In the genomic region with DNA sequence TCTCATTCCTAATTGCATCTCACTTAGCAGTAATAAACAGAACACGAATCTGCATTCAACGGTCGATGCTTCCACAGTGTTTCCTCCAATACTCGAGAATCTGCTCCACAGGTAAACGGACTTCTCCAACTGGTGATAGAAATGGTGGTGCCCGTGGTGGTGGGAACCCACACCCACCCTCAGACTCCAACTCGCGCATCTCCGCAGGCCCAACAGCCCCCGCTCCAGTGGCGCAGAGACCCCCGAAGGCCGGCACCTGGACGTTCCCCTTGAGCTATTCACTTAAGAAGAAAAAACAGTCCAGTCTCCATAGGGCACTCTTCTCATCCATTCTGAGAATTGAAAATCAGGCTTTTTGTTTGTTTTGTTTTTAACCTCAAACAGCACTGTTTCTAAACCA, we compare ENCODE assay signal across 22 cellular contexts. TPM values are rescaled to one million over a fixed set of nuclear protein-coding genes. Genes with fewer than 3 reads are reported as not detected.
DNase-seq lines count a peak whose midpoint lies in the region; ATAC-seq and TF ChIP-seq lines count a peak whose summit lies in the region.
"Had no signal": no experiment of that assay in that cellular context is flagged by ENCODE, and none has a peak within 500 bp of the region (broad histone marks: within the 10 kb centered on the region; RNA-seq: fewer than 3 reads in every experiment).

No MANE protein-coding gene starts in this region.

- TF ChIP-seq CTCF in breast epithelium (IDR thresholded peaks at IDR 0.05), result no peak

- H3K4me1 ChIP-seq in breast epithelium, result peaks cover 0 to 1% of the 10 kb centered on the region in 2 donors
- H3K4me1 ChIP-seq in mesendoderm (ENCODE audit: control insufficient read depth, low read depth, low read length), result no peaks in the 10 kb centered on the region

- peaks cover 46% of the 10 kb centered on the region for H3K27me3 Mint-ChIP-seq in activated CD8-positive, alpha-beta memory T cell treated with anti-CD3 and anti-CD28 coated beads, Interleukin-2, amount 10 ng/mL, durations not matched to agents 7 days and 5 days
- peaks cover 9% of the 10 kb centered on the region for H3K27me3 Mint-ChIP-seq in IgD-negative memory B cell
- no peaks in the 10 kb centered on the region for H3K27me3 Mint-ChIP-seq in effector memory CD8-positive, alpha-beta T cell

- no peak overlapping the region for H3K56ac ChIP-seq in mesendoderm (ENCODE audit: low read length)

- H3K4ac ChIP-seq in mesendoderm (ENCODE audit: low read depth, low read length), result no peak overlapping the region

- no peak overlapping the region for H4K8ac ChIP-seq in mesendoderm (ENCODE audit: low read depth, low read length)

- no peak overlapping the region for H2BK5ac ChIP-seq in mesendoderm (ENCODE audit: low read length)

- no peak overlapping the region for H3K9ac ChIP-seq in mesendoderm (ENCODE audit: low read length)
- H3K9ac ChIP-seq: GM23248 had no signal

- H3K4me3 ChIP-seq in breast epithelium (no peak overlapping the region), mesendoderm (ENCODE audit: low read length) (no peak overlapping the region)
- H3K4me3 ChIP-seq: GM23248, lung, transverse colon had no signal

- H3K4me2 ChIP-seq in mesendoderm (ENCODE audit: low read length), result no peak overlapping the region

- ATAC-seq in activated CD8-positive, alpha-beta memory T cell treated with anti-CD3 and anti-CD28 coated beads, Interleukin-2, amount 10 ng/mL, durations not matched to agents 7 days and 5 days, result no peak
- ATAC-seq in effector memory CD8-positive, alpha-beta T cell (replicated peaks), result no peak

- H3K18ac ChIP-seq in mesendoderm (ENCODE audit: low read length), result no peak overlapping the region

- H3K9me3 ChIP-seq in breast epithelium, result no peaks in the 10 kb centered on the region
- H3K9me3 ChIP-seq: transverse colon had no signal

- H3K36me3 Mint-ChIP-seq in activated CD8-positive, alpha-beta memory T cell treated with anti-CD3 and anti-CD28 coated beads, Interleukin-2, amount 10 ng/mL, durations not matched to agents 7 days and 5 days, result peaks cover 2% of the 10 kb centered on the region
- H3K36me3 Mint-ChIP-seq in IgD-negative memory B cell, result peaks cover 2% of the 10 kb centered on the region
- peaks cover 16% of the 10 kb centered on the region for H3K36me3 Mint-ChIP-seq in effector memory CD8-positive, alpha-beta T cell (ENCODE audit: insufficient read depth)

- H3K4me1 Mint-ChIP-seq in activated CD8-positive, alpha-beta memory T cell treated with anti-CD3 and anti-CD28 coated beads, Interleukin-2, amount 10 ng/mL, durations not matched to agents 7 days and 5 days, result peaks cover 61% of the 10 kb centered on the region
- H3K4me1 Mint-ChIP-seq in IgD-negative memory B cell, result peaks cover 22 to 45% (median 40%) of the 10 kb centered on the region in 3 donors
- peaks cover 51 to 64% of the 10 kb centered on the region in 2 donors for H3K4me1 Mint-ChIP-seq in effector memory CD8-positive, alpha-beta T cell (ENCODE audit: low read depth in 2 of 2)
- H3K4me1 Mint-ChIP-seq: nephron had no signal

- no peak overlapping the region for H3K23ac ChIP-seq in mesendoderm (ENCODE audit: low read length)

- no peaks in the 10 kb centered on the region for H3K79me1 ChIP-seq in mesendoderm (ENCODE audit: low read length)

- CTCF ChIA-PET in activated CD8-positive, alpha-beta memory T cell treated with anti-CD3 and anti-CD28 coated beads, Interleukin-2, amount 10 ng/mL, durations not matched to agents 7 days and 5 days (lab: Charles Lee), result no interaction called here

- intact Hi-C loops in posterior vena cava (cut with DNase I), result no loop called here
- intact Hi-C loops in breast epithelium (cut with DNase I; ENCODE audit: low total_unique reads), result loop anchor here (2.0 kb wide), 1 partner anchor 27 kb away; no protein-coding TSS in a partner anchor

- H3K4me3 Mint-ChIP-seq in activated CD8-positive, alpha-beta memory T cell treated with anti-CD3 and anti-CD28 coated beads, Interleukin-2, amount 10 ng/mL, durations not matched to agents 7 days and 5 days, result no peak overlapping the region
- peak overlapping the region in 3 of 4 donors; percentile 36 to 93 (median 54) for H3K4me3 Mint-ChIP-seq in IgD-negative memory B cell
- H3K4me3 Mint-ChIP-seq in effector memory CD8-positive, alpha-beta T cell, result peak overlapping the region in 1 of 2 donors; percentile 78
- H3K4me3 Mint-ChIP-seq: endodermal cell, nephron had no signal

- H3K27me3 ChIP-seq in breast epithelium (no peaks in the 10 kb centered on the region), mesendoderm (ENCODE audit: insufficient read depth, low read length, poor library complexity) (no peaks in the 10 kb centered on the region)
- H3K27me3 ChIP-seq: transverse colon had no signal

- no CpG with 5 or more reads among the region's 14 CpGs for WGBS in mesendoderm (ENCODE audit: extremely low coverage, insufficient coverage, low lambda C conversion rate)

- no peak for DNase-seq in activated CD8-positive, alpha-beta memory T cell treated with anti-CD3 and anti-CD28 coated beads, Interleukin-2, amount 10 ng/mL, durations not matched to agents 7 days and 5 days
- no peak for DNase-seq in activated CD8-positive, alpha-beta memory T cell treated with anti-CD3 and anti-CD28 coated beads, Interleukin-2, amount 50 U/mL, for 4 hours
- DNase-seq in effector memory CD8-positive, alpha-beta T cell, result no peak
- DNase-seq in posterior vena cava (ENCODE audit: low spot score), result peak; percentile 58
- no peak for DNase-seq in NCI-H2227 treated with DMSO at 0.1 percent for 48 hours (lab: John Stamatoyannopoulos, UW)
- no peak for DNase-seq in breast epithelium (ENCODE audit: low spot score in 2 of 2)
- DNase-seq in mesendoderm, result no peak
- DNase-seq: activated CD4-positive, alpha-beta T cell treated with anti-CD3 and anti-CD28 coated beads for 4 hours; GM23248; NCI-H1417; stimulated activated CD4-positive, alpha-beta T cell treated with anti-CD3 and anti-CD28 coated beads, Interleukin-12 subunit alpha, Interleukin-12 subunit beta, amount 100 ng/mL, for 4 hours; transverse colon had no signal

- H2AK5ac ChIP-seq in mesendoderm (ENCODE audit: low read length), result no peak overlapping the region

- no peak overlapping the region for H2BK15ac ChIP-seq in mesendoderm (replicated peaks; ENCODE audit: low read depth)

- no peak for TF ChIP-seq POLR2A in breast epithelium (IDR thresholded peaks at IDR 0.05)

- H3K79me2 ChIP-seq in mesendoderm (ENCODE audit: control insufficient read depth, insufficient read depth, low read length), result no peaks in the 10 kb centered on the region

- H3K27ac Mint-ChIP-seq in activated CD8-positive, alpha-beta memory T cell treated with anti-CD3 and anti-CD28 coated beads, Interleukin-2, amount 10 ng/mL, durations not matched to agents 7 days and 5 days, result peak overlapping the region; percentile 7
- peak overlapping the region in 2 of 3 donors; percentile 4 to 93 for H3K27ac Mint-ChIP-seq in IgD-negative memory B cell
- peak overlapping the region; percentile 86 to 91 for H3K27ac Mint-ChIP-seq in effector memory CD8-positive, alpha-beta T cell
- H3K27ac Mint-ChIP-seq: endodermal cell, nephron had no signal

- H4K5ac ChIP-seq in mesendoderm (ENCODE audit: low read length), result no peak overlapping the region

- no peak overlapping the region for H2BK120ac ChIP-seq in mesendoderm (ENCODE audit: low read depth, low read length)

- H3K27ac ChIP-seq in breast epithelium (no peak overlapping the region), mesendoderm (ENCODE audit: low read depth, low read length) (no peak overlapping the region)
- H3K27ac ChIP-seq: GM23248, transverse colon had no signal

- no peaks in the 10 kb centered on the region for H3K36me3 ChIP-seq in breast epithelium
- no peaks in the 10 kb centered on the region for H3K36me3 ChIP-seq in mesendoderm (ENCODE audit: control insufficient read depth, insufficient read depth, low read length)
- H3K36me3 ChIP-seq: transverse colon had no signal

- no peaks in the 10 kb centered on the region for H3K9me3 Mint-ChIP-seq in activated CD8-positive, alpha-beta memory T cell treated with anti-CD3 and anti-CD28 coated beads, Interleukin-2, amount 10 ng/mL, durations not matched to agents 7 days and 5 days (ENCODE audit: low read depth)
- no peaks in the 10 kb centered on the region for H3K9me3 Mint-ChIP-seq in IgD-negative memory B cell
- H3K9me3 Mint-ChIP-seq in effector memory CD8-positive, alpha-beta T cell, result no peaks in the 10 kb centered on the region
- H3K9me3 Mint-ChIP-seq: endodermal cell, nephron had no signal

RNA-seq across cellular contexts. Expression of a gene that starts 13.8 kb away (rescaled TPM):
- 10 to 100 TPM; 16.3 to 49.2 TPM for total RNA-seq in activated CD8-positive, alpha-beta memory T cell treated with anti-CD3 and anti-CD28 coated beads, Interleukin-2, amount 10 ng/mL, durations not matched to agents 7 days and 5 days
- 52.8 TPM for polyA plus RNA-seq in IgD-negative memory B cell
- total RNA-seq in posterior vena cava (10 to 100 TPM; 28.8 to 30.1 TPM), breast epithelium (10 to 100 TPM; 14.2 to 54.9 (median 31.5) TPM)
- polyA plus RNA-seq in mesendoderm (2013, experiment 1 of 2), result 11.0 TPM
- polyA plus RNA-seq in mesendoderm (2013, experiment 2 of 2), result 11.3 TPM

RNA-seq across cellular contexts. Expression of a gene that starts 32.9 kb away (rescaled TPM):
- not detected for total RNA-seq in activated CD8-positive, alpha-beta memory T cell treated with anti-CD3 and anti-CD28 coated beads, Interleukin-2, amount 10 ng/mL, durations not matched to agents 7 days and 5 days
- not detected for polyA plus RNA-seq in IgD-negative memory B cell
- total RNA-seq in posterior vena cava (not detected), breast epithelium (not detected)
- polyA plus RNA-seq in mesendoderm (2013, experiment 1 of 2), result not detected
- polyA plus RNA-seq in mesendoderm (2013, experiment 2 of 2), result not detected
- total RNA-seq: aorta, cerebellum, endodermal cell, fibroblast of lung, GM23248, HT1080, LHCN-M2, SK-MEL-5, transverse colon had no signal
- polyA plus RNA-seq: aorta, fibroblast of lung, GM23248 had no signal

Comparison
In these comparisons a context has a peak if more than half of its experiments do, and no peak if none do; other contexts are left out.
1. H3K27ac Mint-ChIP-seq: peak in every context shown above with its lines; median percentile 88 in effector memory CD8-positive, alpha-beta T cell; 48 in IgD-negative memory B cell; 7 in activated CD8-positive, alpha-beta memory T cell treated with anti-CD3 and anti-CD28 coated beads, Interleukin-2, amount 10 ng/mL, durations not matched to agents 7 days and 5 days.